ENCODE assay signal across 1 cellular context in the genomic region with DNA sequence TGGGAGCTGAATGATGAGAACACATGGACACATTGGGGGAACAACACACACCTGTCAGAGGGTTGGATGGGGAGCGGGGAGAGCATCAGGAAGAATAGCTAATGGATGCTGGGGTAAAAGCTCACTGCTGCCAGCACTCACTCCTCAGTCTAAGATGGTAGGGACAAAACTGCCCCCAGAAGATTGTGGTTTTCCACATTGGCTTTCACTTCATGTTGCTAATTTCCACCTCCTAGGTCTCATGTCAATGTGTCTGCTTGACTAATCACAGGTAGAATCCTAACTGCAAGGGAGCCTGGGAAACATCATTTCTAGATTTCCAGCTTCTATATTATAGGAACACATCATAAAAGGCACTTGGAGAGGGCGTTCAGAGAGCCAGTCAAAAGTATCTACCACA.
TF ChIP-seq lines count a peak whose summit lies in the region.

No MANE protein-coding gene starts in this region.

TF ChIP-seq in GM12878, 131 proteins besides CTCF, POLR2A, EP300 and RAD21 (continued from another document):
- TF ChIP-seq, protein P1, sequence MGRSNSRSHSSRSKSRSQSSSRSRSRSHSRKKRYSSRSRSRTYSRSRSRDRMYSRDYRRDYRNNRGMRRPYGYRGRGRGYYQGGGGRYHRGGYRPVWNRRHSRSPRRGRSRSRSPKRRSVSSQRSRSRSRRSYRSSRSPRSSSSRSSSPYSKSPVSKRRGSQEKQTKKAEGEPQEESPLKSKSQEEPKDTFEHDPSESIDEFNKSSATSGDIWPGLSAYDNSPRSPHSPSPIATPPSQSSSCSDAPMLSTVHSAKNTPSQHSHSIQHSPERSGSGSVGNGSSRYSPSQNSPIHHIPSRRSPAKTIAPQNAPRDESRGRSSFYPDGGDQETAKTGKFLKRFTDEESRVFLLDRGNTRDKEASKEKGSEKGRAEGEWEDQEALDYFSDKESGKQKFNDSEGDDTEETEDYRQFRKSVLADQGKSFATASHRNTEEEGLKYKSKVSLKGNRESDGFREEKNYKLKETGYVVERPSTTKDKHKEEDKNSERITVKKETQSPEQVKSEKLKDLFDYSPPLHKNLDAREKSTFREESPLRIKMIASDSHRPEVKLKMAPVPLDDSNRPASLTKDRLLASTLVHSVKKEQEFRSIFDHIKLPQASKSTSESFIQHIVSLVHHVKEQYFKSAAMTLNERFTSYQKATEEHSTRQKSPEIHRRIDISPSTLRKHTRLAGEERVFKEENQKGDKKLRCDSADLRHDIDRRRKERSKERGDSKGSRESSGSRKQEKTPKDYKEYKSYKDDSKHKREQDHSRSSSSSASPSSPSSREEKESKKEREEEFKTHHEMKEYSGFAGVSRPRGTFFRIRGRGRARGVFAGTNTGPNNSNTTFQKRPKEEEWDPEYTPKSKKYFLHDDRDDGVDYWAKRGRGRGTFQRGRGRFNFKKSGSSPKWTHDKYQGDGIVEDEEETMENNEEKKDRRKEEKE (IDR thresholded peaks at IDR 0.05), result no peak
